22 cellular contexts compared by ENCODE assay signal in genomic region chr1:217067642-217068041, GRCh38.
"Had no signal": no experiment of that assay in that cellular context is flagged by ENCODE, and none has a peak within 500 bp of the region (broad histone marks: within the 10 kb centered on the region; RNA-seq: fewer than 3 reads in every experiment).

No MANE protein-coding gene starts in this region.

- H3K9me3 Mint-ChIP-seq: nephron progenitor cell, type B pancreatic cell had no signal

- H3K4me3 ChIP-seq: esophagus muscularis mucosa, heart right ventricle, left ventricle myocardium inferior, prostate gland, suprapubic skin had no signal

- H3K4me1 Mint-ChIP-seq: T-helper 17 cell had no signal

- H3K36me3 Mint-ChIP-seq: activated naive CD4-positive, alpha-beta T cell treated with anti-CD3 and anti-CD28 coated beads, Interleukin-2, amount 50 U/mL, for 72 hours; type B pancreatic cell had no signal

- DNase-seq: activated effector memory CD4-positive, alpha-beta T cell treated with Interleukin-2 at 50 U/mL for 16 hours; activated T-cell treated with anti-CD3 and anti-CD28 coated beads, Interleukin-2, amount 50 U/mL, for 24 hours; amygdala; brain microvascular endothelial cell; foreskin fibroblast; heart right ventricle; left ventricle myocardium inferior; mesendoderm; nephron progenitor cell; stimulated activated CD4-positive, alpha-beta T cell treated with anti-CD3 and anti-CD28 coated beads, Interleukin-12 subunit alpha, Interleukin-12 subunit beta, amount 100 ng/mL, for 4 hours; stimulated activated CD4-positive, alpha-beta T cell treated with anti-CD3 and anti-CD28 coated beads, Interleukin-2, amount 100 ng/mL, for 48 hours; stimulated activated CD8-positive, alpha-beta memory T cell treated with anti-CD3 and anti-CD28 coated beads, Interleukin-4, amount 100 ng/mL, for 48 hours; stimulated activated naive CD8-positive, alpha-beta T cell treated with anti-CD3 and anti-CD28 coated beads, Interleukin-15, Interleukin-2, amounts not matched to agents 100 U/mL and 50 U/mL, for 24 hours; T-helper 17 cell had no signal

- H3K27me3 Mint-ChIP-seq: activated T-cell treated with anti-CD3 and anti-CD28 coated beads, Interleukin-2, amount 50 U/mL, for 24 hours; T-helper 17 cell had no signal

- H3K4me3 Mint-ChIP-seq: activated T-cell treated with anti-CD3 and anti-CD28 coated beads, Interleukin-2, amount 50 U/mL, for 24 hours; nephron progenitor cell; T-helper 17 cell; type B pancreatic cell had no signal

- H3K9me3 ChIP-seq: esophagus muscularis mucosa, heart right ventricle, left ventricle myocardium inferior, prostate gland, suprapubic skin had no signal

- H3K36me3 ChIP-seq: brain microvascular endothelial cell, esophagus muscularis mucosa, heart right ventricle, left ventricle myocardium inferior, prostate gland, suprapubic skin had no signal

- H3K27ac Mint-ChIP-seq: activated naive CD4-positive, alpha-beta T cell treated with anti-CD3 and anti-CD28 coated beads, Interleukin-2, amount 50 U/mL, for 72 hours; activated T-cell treated with anti-CD3 and anti-CD28 coated beads, Interleukin-2, amount 50 U/mL, for 24 hours; nephron progenitor cell; T-helper 17 cell; type B pancreatic cell had no signal

- H3K4me1 ChIP-seq: esophagus muscularis mucosa, prostate gland, suprapubic skin had no signal

- H3K27me3 ChIP-seq: brain microvascular endothelial cell, esophagus muscularis mucosa, heart right ventricle, suprapubic skin had no signal

- H3K27ac ChIP-seq: brain microvascular endothelial cell, esophagus muscularis mucosa, heart right ventricle, left ventricle myocardium inferior, prostate gland, suprapubic skin had no signal

- ATAC-seq: activated naive CD4-positive, alpha-beta T cell treated with anti-CD3 and anti-CD28 coated beads, Interleukin-2, amount 50 U/mL, for 72 hours; heart right ventricle; sciatic nerve; stimulated activated naive CD8-positive, alpha-beta T cell treated with anti-CD3 and anti-CD28 coated beads, Interleukin-15, Interleukin-2, amounts not matched to agents 100 U/mL and 50 U/mL, for 24 hours; T-helper 17 cell had no signal

- FAIRE-seq: endometrium, islet of Langerhans had no signal
